In the genomic region with DNA sequence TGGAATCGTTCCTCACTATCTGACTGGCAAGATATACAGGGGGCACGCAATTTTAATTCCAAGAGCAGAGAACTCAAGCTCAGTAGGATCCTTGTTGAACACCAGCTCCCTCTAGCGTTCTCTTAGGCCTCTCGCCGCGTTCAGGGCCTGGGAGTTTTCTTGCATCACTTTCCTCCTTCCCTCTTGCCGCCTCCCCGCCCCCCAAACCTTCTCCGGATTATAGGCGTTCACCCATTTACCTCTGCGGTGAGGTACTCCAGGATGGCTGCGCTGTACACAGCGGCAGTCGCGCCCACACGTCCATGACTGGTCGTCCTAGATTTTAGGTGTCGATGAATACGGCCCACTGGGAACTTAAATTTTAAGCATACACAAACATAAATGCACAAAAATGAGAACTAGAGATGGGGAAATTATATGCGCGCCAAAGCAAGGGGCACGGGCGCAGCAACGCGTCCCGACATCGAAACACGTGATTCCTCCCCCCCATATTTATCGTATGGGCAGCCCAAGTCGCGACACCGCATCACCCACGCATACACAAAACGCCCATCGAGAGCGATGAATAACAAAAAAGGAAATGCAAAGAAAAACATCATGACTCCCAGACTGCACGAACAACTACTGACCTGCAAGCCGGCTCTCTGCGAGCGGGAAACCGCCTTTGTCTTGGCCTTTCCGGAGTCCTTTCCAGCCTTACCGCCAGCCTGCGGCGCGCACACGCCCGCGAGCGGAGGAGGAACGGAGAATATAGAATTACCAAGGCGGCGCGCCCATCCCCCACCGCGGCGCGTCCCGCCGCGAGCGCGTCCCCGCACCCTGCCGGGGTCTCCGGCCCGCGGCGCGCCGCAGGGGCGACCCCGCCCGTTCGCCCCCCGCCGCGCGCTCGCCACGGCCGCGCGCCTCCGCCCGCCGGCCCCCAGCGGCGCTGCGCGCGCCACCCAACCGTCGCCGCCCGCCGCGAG, we compare ENCODE assay signal across 8 cellular contexts. TPM values are rescaled to one million over a fixed set of nuclear protein-coding genes. Genes with fewer than 3 reads are reported as not detected.
A peak's percentile ranks its signal among the peaks of the same experiment; 100 is the strongest.
DNase-seq lines count a peak whose midpoint lies in the region; ATAC-seq and TF ChIP-seq lines count a peak whose summit lies in the region.

No MANE protein-coding gene starts in this region.

- peak overlapping the region; percentile 75 for H3K4me3 ChIP-seq in HUES6 (ENCODE audit: low read depth, low read length)
- peak overlapping the region; percentile 90 for H3K4me3 ChIP-seq in NT2/D1 (ENCODE audit: insufficient read length, low read depth)
- peak overlapping the region; percentile 95 for H3K4me3 ChIP-seq in epithelial cell of esophagus (ENCODE audit: low read length)

- H3K27me3 ChIP-seq in HUES6 (ENCODE audit: control insufficient read depth, insufficient read depth, low read length): no peaks in the 10 kb centered on the region
- no peaks in the 10 kb centered on the region for H3K27me3 ChIP-seq in NT2/D1 (ENCODE audit: insufficient read depth, insufficient read length)

- peaks cover 27% of the 10 kb centered on the region for H3K36me3 Mint-ChIP-seq in Calu3 (ENCODE audit: insufficient read depth, unreplicated experiment)

- H3K36me3 ChIP-seq in HUES6 (ENCODE audit: control insufficient read depth, insufficient read depth, low read length) (peaks cover 17% of the 10 kb centered on the region), NT2/D1 (ENCODE audit: insufficient read depth, insufficient read length, low read length) (peaks cover 25% of the 10 kb centered on the region)

- TF ChIP-seq CTCF in Calu3 (IDR thresholded peaks at IDR 0.05; ENCODE audit: unreplicated experiment) (peak; percentile 67), epithelial cell of esophagus (IDR thresholded peaks at IDR 0.05; ENCODE audit: insufficient read depth, low read depth, low read length, missing control alignments) (peak; percentile 96)

- H3K4me3 Mint-ChIP-seq in Calu3 (ENCODE audit: low read depth, unreplicated experiment): no peak overlapping the region

- H3K9me3 Mint-ChIP-seq in Calu3 (ENCODE audit: low read depth, unreplicated experiment): no peaks in the 10 kb centered on the region

- CTCF ChIA-PET in Calu3 (lab: Charles Lee): interaction anchor here (0.7 to 1.5 kb wide), 4 partner anchors 28 to 487 kb away, joined by 3 to 7 read pairs (median 4); no protein-coding TSS in a partner anchor

- H3K27ac Mint-ChIP-seq in Calu3 (ENCODE audit: unreplicated experiment): no peak overlapping the region

- BruUV-seq in Calu3 (replicated peaks; lab: Mats Ljungman, UMichigan): no TSS peak

- H3K27ac ChIP-seq in HUES6 (ENCODE audit: low read depth, low read length): peak overlapping the region; percentile 83

- DNase-seq in Calu3 (peak; percentile 89), NT2/D1 (ENCODE audit: low read depth, low spot score) (peak; percentile 72), epithelial cell of esophagus (ENCODE audit: low read depth) (peak; percentile 97), middle frontal gyrus (ENCODE audit: extremely low spot score, low spot score) (peak; percentile 89)
- peak; percentile 83 for DNase-seq in activated CD8-positive, alpha-beta memory T cell treated with anti-CD3 and anti-CD28 coated beads, Interleukin-2, amount 50 U/mL, for 4 hours
- peak; percentile 81 to 87 for DNase-seq in stimulated activated CD8-positive, alpha-beta memory T cell treated with anti-CD3 and anti-CD28 coated beads, Interleukin-15, amount 100 ng/mL, for 48 hours (ENCODE audit: low read depth in 2 of 2)

- ATAC-seq in GM21423 (IDR thresholded peaks at IDR 0.05; ENCODE audit: unreplicated experiment): peak; percentile 24

- H3K4me1 ChIP-seq in HUES6 (ENCODE audit: control insufficient read depth, insufficient read depth, low read length) (peaks cover 22% of the 10 kb centered on the region), NT2/D1 (ENCODE audit: insufficient read depth, insufficient read length) (no peaks in the 10 kb centered on the region)

- no peaks in the 10 kb centered on the region for H3K27me3 Mint-ChIP-seq in Calu3 (ENCODE audit: unreplicated experiment)

- intact Hi-C loops in Calu3 (cut with micrococcal nuclease; ENCODE audit: unreplicated experiment): loop anchor here (5.0 kb wide), 2 partner anchors 52 to 132 kb away; a partner anchor contains a TSS

- no peaks in the 10 kb centered on the region for H3K4me1 Mint-ChIP-seq in Calu3 (ENCODE audit: low read depth, unreplicated experiment)

- peak overlapping the region; percentile 98 for H3K9ac ChIP-seq in HUES6 (ENCODE audit: low read length)
- H3K9ac ChIP-seq in NT2/D1 (ENCODE audit: insufficient read length, low read depth): peak overlapping the region; percentile 96

- H3K9me3 ChIP-seq in HUES6 (ENCODE audit: control insufficient read depth, insufficient read depth, low read depth, low read length) (no peaks in the 10 kb centered on the region), NT2/D1 (ENCODE audit: insufficient read depth, low read length) (no peaks in the 10 kb centered on the region)

RNA-seq across cellular contexts. Expression of a gene that starts 0.8 kb away (rescaled TPM):
- 351 and 380 TPM in 2 replicates for total RNA-seq in Calu3 (2022)

RNA-seq across cellular contexts. Expression of a gene that starts 2.9 kb away (rescaled TPM):
- total RNA-seq in Calu3 (2022): 33.0 and 35.4 TPM in 2 replicates

RNA-seq across cellular contexts. Expression of a gene that starts 55.1 kb away (rescaled TPM):
- 19.2 and 21.5 TPM in 2 replicates for total RNA-seq in Calu3 (2022)

Comparison
In these comparisons a context has a peak if more than half of its experiments do, and no peak if none do; other contexts are left out.
1. Peak in every context shown above with its lines: DNase-seq, ATAC-seq, H3K4me3 ChIP-seq and H3K27ac ChIP-seq.